9 cellular contexts compared by ENCODE assay signal in the genomic region with DNA sequence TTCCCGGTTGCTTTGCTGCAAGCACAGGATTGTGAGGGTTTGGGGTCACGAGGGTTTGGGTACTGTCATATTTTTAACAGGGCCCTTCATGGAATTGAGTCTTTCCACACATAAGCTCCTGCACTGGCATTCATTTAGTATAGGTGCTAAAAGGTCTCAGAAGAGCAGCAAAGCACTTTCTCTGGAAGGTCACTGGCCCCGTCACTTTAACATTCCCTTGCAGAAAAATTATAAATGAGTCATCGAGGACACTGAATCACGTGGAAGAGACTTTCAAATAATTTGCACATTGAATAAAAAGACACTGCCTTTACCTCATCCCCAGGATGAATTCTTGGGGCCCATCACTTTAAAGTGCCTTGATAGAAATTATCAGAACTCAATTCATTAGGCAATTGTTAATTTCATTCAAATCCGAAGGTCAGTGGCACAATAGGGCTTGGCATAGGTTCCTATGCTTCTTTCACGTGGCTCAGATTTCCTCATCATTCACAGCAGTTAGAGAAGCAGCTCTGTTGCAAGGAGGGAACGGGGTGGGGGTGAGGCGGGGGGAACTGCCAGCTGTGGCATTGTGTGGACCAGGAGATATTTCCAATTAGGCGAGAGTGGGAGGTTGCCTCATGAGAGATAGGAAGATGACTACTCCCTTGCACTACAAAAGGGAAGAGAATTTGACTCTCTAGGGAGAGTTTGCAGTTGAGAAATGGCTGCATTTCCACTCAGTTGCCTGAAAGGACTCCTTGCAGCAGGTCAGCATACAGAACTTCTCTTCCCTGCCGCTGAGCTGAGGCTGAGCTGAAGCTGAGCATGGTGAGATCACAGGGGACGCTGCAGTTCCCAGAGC.
A peak's percentile ranks its signal among the peaks of the same experiment; 100 is the strongest.
DNase-seq lines count a peak whose midpoint lies in the region; ATAC-seq and FAIRE-seq lines count a peak whose summit lies in the region.
"Had no signal": no experiment of that assay in that cellular context is flagged by ENCODE, and none has a peak within 500 bp of the region (broad histone marks: within the 10 kb centered on the region; RNA-seq: fewer than 3 reads in every experiment).

No MANE protein-coding gene starts in this region.

- no peak for ATAC-seq in GM18858 (IDR thresholded peaks at IDR 0.05; ENCODE audit: unreplicated experiment)

- DNase-seq in HuH-7 (ENCODE audit: low spot score), result peak; percentile 44
- DNase-seq in astrocyte of the hippocampus (ENCODE audit: low read depth, low spot score), result peak; percentile 52
- peak; percentile 26 for DNase-seq in iPS-NIHi7 (ENCODE audit: extremely low spot score)
- peak; percentile 65 for DNase-seq in urothelium cell line (ENCODE audit: low spot score)
- DNase-seq in stimulated activated CD4-positive, alpha-beta T cell treated with anti-CD3 and anti-CD28 coated beads, Interleukin-1b, Interleukin-23, amount 100 ng/mL, for 48 hours, result no peak
- DNase-seq in NCI-H1092 (lab: John Stamatoyannopoulos, UW), result no peak
- DNase-seq: NCI-H2029; stimulated activated CD4-positive, alpha-beta T cell treated with anti-CD3 and anti-CD28 coated beads, Interleukin-2, amount 100 ng/mL, for 48 hours had no signal

- peak; percentile 93 for FAIRE-seq in urothelium cell line (lab: Jason Lieb, UNC)

Comparison
In these comparisons a context has a peak if more than half of its experiments do, and no peak if none do; other contexts are left out.
1. DNase-seq: peak in HuH-7 (single experiment), astrocyte of the hippocampus (single experiment), iPS-NIHi7 (single experiment) and urothelium cell line (single experiment); none in stimulated activated CD4-positive, alpha-beta T cell treated with anti-CD3 and anti-CD28 coated beads, Interleukin-1b, Interleukin-23, amount 100 ng/mL, for 48 hours (single experiment) and NCI-H1092 (single experiment).